ENCODE assay signal across 22 cellular contexts in the genomic region with DNA sequence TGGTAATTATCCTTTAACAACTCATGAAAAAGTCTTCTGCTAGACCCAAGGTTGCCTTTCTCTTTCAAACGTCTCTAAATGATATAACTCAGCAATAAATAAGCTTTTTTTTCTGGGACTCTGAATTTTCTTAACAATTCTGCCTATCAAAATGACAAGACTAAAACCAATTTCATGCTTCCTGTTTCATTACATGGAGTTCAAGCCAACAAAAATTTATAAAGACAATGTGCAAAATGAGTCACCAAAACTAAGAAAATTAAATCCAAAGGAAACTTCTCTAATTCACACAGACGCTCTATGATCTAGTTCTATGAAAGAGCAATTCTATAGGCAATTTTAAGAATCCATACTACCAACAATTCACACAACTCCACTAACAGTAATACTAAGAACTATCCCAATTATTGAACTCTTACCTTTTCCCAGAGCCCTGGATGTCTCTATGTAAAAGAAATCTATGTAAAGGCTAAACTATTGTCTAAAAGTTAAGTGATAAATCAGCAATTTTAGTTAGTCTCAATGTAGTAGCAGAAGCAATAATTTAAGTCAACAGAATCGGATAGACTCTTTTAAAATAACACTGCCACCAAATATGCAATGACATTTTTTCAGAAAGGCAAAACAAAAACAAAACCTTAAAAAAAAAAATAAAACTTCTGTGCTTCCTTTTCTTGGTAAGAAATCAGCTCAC. TPM values are rescaled to one million over a fixed set of nuclear protein-coding genes. Genes with fewer than 3 reads are reported as not detected.
DNase-seq lines count a peak whose midpoint lies in the region; ATAC-seq and TF ChIP-seq lines count a peak whose summit lies in the region.
"Had no signal": no experiment of that assay in that cellular context is flagged by ENCODE, and none has a peak within 500 bp of the region (broad histone marks: within the 10 kb centered on the region; RNA-seq: fewer than 3 reads in every experiment).

No MANE protein-coding gene starts in this region.

- H3K27ac ChIP-seq in skeletal muscle tissue (ENCODE audit: low read depth, low read length) (peak overlapping the region; percentile 5), right atrium auricular region (no peak overlapping the region), brain microvascular endothelial cell (no peak overlapping the region)
- H3K27ac ChIP-seq: C4-2B, SK-N-MC, suprapubic skin had no signal

- TF ChIP-seq CTCF in right atrium auricular region (IDR thresholded peaks at IDR 0.05) = no peak
- TF ChIP-seq CTCF in brain microvascular endothelial cell (IDR thresholded peaks at IDR 0.05; ENCODE audit: low read depth, low read length, missing control alignments) = no peak

- H3K4me1 ChIP-seq in skeletal muscle tissue (ENCODE audit: control insufficient read depth in 3 of 3, insufficient read depth in 3 of 3, low read length in 3 of 3) = peaks cover 0 to 2% (median 0%) of the 10 kb centered on the region in 3 donors
- H3K4me1 ChIP-seq in right atrium auricular region = peaks cover 0 to 15% of the 10 kb centered on the region in 2 donors

- peaks cover 10 to 33% of the 10 kb centered on the region in 2 donors for H3K36me3 Mint-ChIP-seq in activated T-cell treated with anti-CD3 and anti-CD28 coated beads, Interleukin-2, amount 50 U/mL, for 72 hours (ENCODE audit: insufficient read depth in 2 of 2)
- H3K36me3 Mint-ChIP-seq in activated T-cell treated with anti-CD3 and anti-CD28 coated beads, Interleukin-2, amount 50 U/mL, for 4 hours (ENCODE audit: insufficient read depth) = peaks cover 42% of the 10 kb centered on the region
- H3K36me3 Mint-ChIP-seq in IgD-negative memory B cell = peaks cover 16% of the 10 kb centered on the region
- H3K36me3 Mint-ChIP-seq in dendritic cell treated with granulocyte-macrophage colony-stimulating factor and Interleukin-4, amounts not matched to agents 40 ng/mL and 50 ng/mL, for 4 days (ENCODE audit: low read depth) = peaks cover 91% of the 10 kb centered on the region

- peak overlapping the region in 1 of 2 donors; percentile 16 for H3K4me3 Mint-ChIP-seq in activated T-cell treated with anti-CD3 and anti-CD28 coated beads, Interleukin-2, amount 50 U/mL, for 72 hours
- H3K4me3 Mint-ChIP-seq in activated T-cell treated with anti-CD3 and anti-CD28 coated beads, Interleukin-2, amount 50 U/mL, for 4 hours = no peak overlapping the region
- H3K4me3 Mint-ChIP-seq in IgD-negative memory B cell = peak overlapping the region in 1 of 4 donors; percentile 61
- H3K4me3 Mint-ChIP-seq in dendritic cell treated with granulocyte-macrophage colony-stimulating factor and Interleukin-4, amounts not matched to agents 40 ng/mL and 50 ng/mL, for 4 days = no peak overlapping the region
- H3K4me3 Mint-ChIP-seq: WTC11 had no signal

- no peaks in the 10 kb centered on the region for H3K27me3 ChIP-seq in skeletal muscle tissue (ENCODE audit: control insufficient read depth in 3 of 3, insufficient read depth in 3 of 3, low read length in 3 of 3)
- H3K27me3 ChIP-seq in right atrium auricular region = no peaks in the 10 kb centered on the region
- H3K27me3 ChIP-seq in brain microvascular endothelial cell (replicated peaks) = no peaks in the 10 kb centered on the region
- H3K27me3 ChIP-seq: dorsolateral prefrontal cortex, sigmoid colon, suprapubic skin had no signal

- H3K36me3 ChIP-seq in skeletal muscle tissue (ENCODE audit: control insufficient read depth in 3 of 3, insufficient read depth in 3 of 3, low read length in 3 of 3) (peaks cover 37 to 58% (median 47%) of the 10 kb centered on the region in 3 donors), right atrium auricular region (peaks cover 74% of the 10 kb centered on the region), brain microvascular endothelial cell (replicated peaks) (peaks cover 32% of the 10 kb centered on the region)

- in situ Hi-C loops in brain microvascular endothelial cell (cut with HindIII; ENCODE audit: low pct_ligation_motif_present, low sequenced_read_pairs) = no loop called here

- H3K27ac Mint-ChIP-seq in activated T-cell treated with anti-CD3 and anti-CD28 coated beads, Interleukin-2, amount 50 U/mL, for 72 hours = peak overlapping the region; percentile 69
- peak overlapping the region; percentile 0 to 93 (median 74) for H3K27ac Mint-ChIP-seq in IgD-negative memory B cell
- H3K27ac Mint-ChIP-seq in dendritic cell treated with granulocyte-macrophage colony-stimulating factor and Interleukin-4, amounts not matched to agents 40 ng/mL and 50 ng/mL, for 4 days = peak overlapping the region; percentile 92
- H3K27ac Mint-ChIP-seq: WTC11 had no signal

- no peak overlapping the region for H3K9ac ChIP-seq in skeletal muscle tissue (ENCODE audit: low read depth in 1 of 3, low read length in 3 of 3)

- ATAC-seq in activated T-cell treated with anti-CD3 and anti-CD28 coated beads, Interleukin-2, amount 50 U/mL, for 72 hours (replicated peaks in 1 of 2) = no peak
- no peak for ATAC-seq in activated T-cell treated with anti-CD3 and anti-CD28 coated beads, Interleukin-2, amount 50 U/mL, for 4 hours
- ATAC-seq: mucosa of descending colon, WTC11 had no signal

- H3K9me3 Mint-ChIP-seq in activated T-cell treated with anti-CD3 and anti-CD28 coated beads, Interleukin-2, amount 50 U/mL, for 72 hours = no peaks in the 10 kb centered on the region
- no peaks in the 10 kb centered on the region for H3K9me3 Mint-ChIP-seq in activated T-cell treated with anti-CD3 and anti-CD28 coated beads, Interleukin-2, amount 50 U/mL, for 4 hours
- no peaks in the 10 kb centered on the region for H3K9me3 Mint-ChIP-seq in IgD-negative memory B cell
- H3K9me3 Mint-ChIP-seq in dendritic cell treated with granulocyte-macrophage colony-stimulating factor and Interleukin-4, amounts not matched to agents 40 ng/mL and 50 ng/mL, for 4 days = no peaks in the 10 kb centered on the region
- H3K9me3 Mint-ChIP-seq: WTC11 had no signal

- no peak for DNase-seq in activated T-cell treated with anti-CD3 and anti-CD28 coated beads, Interleukin-2, amount 50 U/mL, for 72 hours
- no peak for DNase-seq in activated T-cell treated with anti-CD3 and anti-CD28 coated beads, Interleukin-2, amount 50 U/mL, for 4 hours
- DNase-seq in right atrium auricular region (ENCODE audit: low spot score) = no peak
- DNase-seq in AG20443 (ENCODE audit: low spot score) = no peak
- DNase-seq in brain microvascular endothelial cell = no peak
- DNase-seq: activated effector memory CD4-positive, alpha-beta T cell treated with anti-CD3 and anti-CD28 coated beads, Interleukin-2, amount 50 U/mL, for 16 hours; amygdala; DMS 273 treated with DMSO at 0.1 percent for 48 hours; dorsolateral prefrontal cortex; foreskin fibroblast; mucosa of descending colon; NCI-H748 treated with DMSO at 0.1 percent for 48 hours; posterior cingulate gyrus; RPMI8226; sigmoid colon had no signal

- H3K27me3 Mint-ChIP-seq in activated T-cell treated with anti-CD3 and anti-CD28 coated beads, Interleukin-2, amount 50 U/mL, for 72 hours (ENCODE audit: low read depth) = no peaks in the 10 kb centered on the region
- H3K27me3 Mint-ChIP-seq in activated T-cell treated with anti-CD3 and anti-CD28 coated beads, Interleukin-2, amount 50 U/mL, for 4 hours (ENCODE audit: low read depth) = no peaks in the 10 kb centered on the region
- no peaks in the 10 kb centered on the region for H3K27me3 Mint-ChIP-seq in IgD-negative memory B cell
- H3K27me3 Mint-ChIP-seq in dendritic cell treated with granulocyte-macrophage colony-stimulating factor and Interleukin-4, amounts not matched to agents 40 ng/mL and 50 ng/mL, for 4 days = no peaks in the 10 kb centered on the region

- H3K4me3 ChIP-seq in skeletal muscle tissue (ENCODE audit: low read length in 3 of 3) = no peak overlapping the region
- no peak overlapping the region for H3K4me3 ChIP-seq in right atrium auricular region
- H3K4me3 ChIP-seq in brain microvascular endothelial cell (ENCODE audit: low read depth, low read length) = no peak overlapping the region
- H3K4me3 ChIP-seq: dorsolateral prefrontal cortex, mucosa of descending colon, sigmoid colon, SK-N-MC, suprapubic skin had no signal

- H3K9me3 ChIP-seq in skeletal muscle tissue (ENCODE audit: control insufficient read depth in 3 of 3, low read length in 3 of 3) (no peaks in the 10 kb centered on the region), right atrium auricular region (no peaks in the 10 kb centered on the region)
- H3K9me3 ChIP-seq: mucosa of descending colon, sigmoid colon, suprapubic skin had no signal

- peaks cover 17% of the 10 kb centered on the region for H3K4me1 Mint-ChIP-seq in activated T-cell treated with anti-CD3 and anti-CD28 coated beads, Interleukin-2, amount 50 U/mL, for 72 hours (ENCODE audit: low read depth)
- peaks cover 11% of the 10 kb centered on the region for H3K4me1 Mint-ChIP-seq in activated T-cell treated with anti-CD3 and anti-CD28 coated beads, Interleukin-2, amount 50 U/mL, for 4 hours (ENCODE audit: low read depth)
- peaks cover 12 to 18% (median 13%) of the 10 kb centered on the region in 3 donors for H3K4me1 Mint-ChIP-seq in IgD-negative memory B cell
- peaks cover 37% of the 10 kb centered on the region for H3K4me1 Mint-ChIP-seq in dendritic cell treated with granulocyte-macrophage colony-stimulating factor and Interleukin-4, amounts not matched to agents 40 ng/mL and 50 ng/mL, for 4 days (ENCODE audit: low read depth)
- H3K4me1 Mint-ChIP-seq: WTC11 had no signal

- intact Hi-C loops in dendritic cell treated with granulocyte-macrophage colony-stimulating factor and Interleukin-4, amounts not matched to agents 40 ng/mL and 50 ng/mL, for 4 days (cut with micrococcal nuclease) = no loop called here

RNA-seq across cellular contexts. Expression of a gene that starts 44.2 kb away (rescaled TPM):
- total RNA-seq in activated T-cell treated with anti-CD3 and anti-CD28 coated beads, Interleukin-2, amount 50 U/mL, for 72 hours = 10 to 100 TPM; 40.0 to 44.7 TPM
- 10 to 100 TPM; 32.5 to 35.5 (median 34.6) TPM for total RNA-seq in activated T-cell treated with anti-CD3 and anti-CD28 coated beads, Interleukin-2, amount 50 U/mL, for 4 hours
- 5.2 TPM for polyA plus RNA-seq in IgD-negative memory B cell
- total RNA-seq in skeletal muscle tissue = 30.3 TPM
- 10 to 100 TPM; 31.7 to 33.6 TPM for total RNA-seq in right atrium auricular region

RNA-seq across cellular contexts. Expression of a gene that starts 44.3 kb away (rescaled TPM):
- total RNA-seq in activated T-cell treated with anti-CD3 and anti-CD28 coated beads, Interleukin-2, amount 50 U/mL, for 72 hours = 10 to 100 TPM; 13.9 to 15.2 TPM
- 1 to 10 TPM; 5.2 to 6.0 (median 5.2) TPM for total RNA-seq in activated T-cell treated with anti-CD3 and anti-CD28 coated beads, Interleukin-2, amount 50 U/mL, for 4 hours
- 14.1 TPM for polyA plus RNA-seq in IgD-negative memory B cell
- total RNA-seq in skeletal muscle tissue (11.0 TPM), right atrium auricular region (10 to 100 TPM; 15.4 to 23.9 TPM)
